Comparison of ENCODE assay signal across 1 cellular context in the genomic region with DNA sequence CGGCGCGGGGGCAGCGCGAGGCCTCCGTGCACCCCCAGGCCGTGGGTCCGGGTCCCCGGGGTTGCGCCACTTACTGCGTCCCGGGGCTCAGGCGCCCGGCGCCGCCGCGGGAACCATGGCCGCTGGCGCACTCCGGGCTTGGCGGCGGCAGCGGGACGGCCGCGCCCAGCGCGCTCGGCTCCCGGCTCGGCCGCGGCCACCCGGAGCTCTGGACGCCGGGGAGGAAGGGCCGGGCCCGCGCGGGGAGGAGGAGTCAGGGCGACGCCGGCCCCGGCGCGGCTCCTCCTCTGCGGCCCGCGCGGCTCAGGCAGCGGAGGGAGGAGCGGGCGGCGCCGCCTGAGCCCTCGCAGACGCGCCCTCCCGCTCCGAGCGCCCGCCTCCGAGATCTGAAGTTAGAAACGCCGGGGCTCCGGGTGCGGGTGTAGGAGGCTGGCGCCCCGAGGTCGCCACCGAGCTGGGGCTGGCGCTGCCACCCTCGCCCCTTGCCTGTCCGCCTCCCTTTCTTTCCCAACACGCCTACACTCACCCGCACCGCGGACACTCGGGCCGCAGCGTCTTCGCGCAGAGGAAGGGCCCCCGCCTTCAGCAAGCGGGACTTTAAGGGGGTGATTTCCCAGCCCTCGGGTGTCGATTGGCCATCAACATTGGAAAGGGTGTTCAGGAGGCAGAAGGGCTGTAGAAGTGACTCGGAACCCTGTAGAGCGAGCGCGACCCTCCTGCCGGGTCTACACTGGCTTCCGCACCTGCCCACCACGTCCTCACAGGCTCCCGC.
TF ChIP-seq lines count a peak whose summit lies in the region.

A gene with protein sequence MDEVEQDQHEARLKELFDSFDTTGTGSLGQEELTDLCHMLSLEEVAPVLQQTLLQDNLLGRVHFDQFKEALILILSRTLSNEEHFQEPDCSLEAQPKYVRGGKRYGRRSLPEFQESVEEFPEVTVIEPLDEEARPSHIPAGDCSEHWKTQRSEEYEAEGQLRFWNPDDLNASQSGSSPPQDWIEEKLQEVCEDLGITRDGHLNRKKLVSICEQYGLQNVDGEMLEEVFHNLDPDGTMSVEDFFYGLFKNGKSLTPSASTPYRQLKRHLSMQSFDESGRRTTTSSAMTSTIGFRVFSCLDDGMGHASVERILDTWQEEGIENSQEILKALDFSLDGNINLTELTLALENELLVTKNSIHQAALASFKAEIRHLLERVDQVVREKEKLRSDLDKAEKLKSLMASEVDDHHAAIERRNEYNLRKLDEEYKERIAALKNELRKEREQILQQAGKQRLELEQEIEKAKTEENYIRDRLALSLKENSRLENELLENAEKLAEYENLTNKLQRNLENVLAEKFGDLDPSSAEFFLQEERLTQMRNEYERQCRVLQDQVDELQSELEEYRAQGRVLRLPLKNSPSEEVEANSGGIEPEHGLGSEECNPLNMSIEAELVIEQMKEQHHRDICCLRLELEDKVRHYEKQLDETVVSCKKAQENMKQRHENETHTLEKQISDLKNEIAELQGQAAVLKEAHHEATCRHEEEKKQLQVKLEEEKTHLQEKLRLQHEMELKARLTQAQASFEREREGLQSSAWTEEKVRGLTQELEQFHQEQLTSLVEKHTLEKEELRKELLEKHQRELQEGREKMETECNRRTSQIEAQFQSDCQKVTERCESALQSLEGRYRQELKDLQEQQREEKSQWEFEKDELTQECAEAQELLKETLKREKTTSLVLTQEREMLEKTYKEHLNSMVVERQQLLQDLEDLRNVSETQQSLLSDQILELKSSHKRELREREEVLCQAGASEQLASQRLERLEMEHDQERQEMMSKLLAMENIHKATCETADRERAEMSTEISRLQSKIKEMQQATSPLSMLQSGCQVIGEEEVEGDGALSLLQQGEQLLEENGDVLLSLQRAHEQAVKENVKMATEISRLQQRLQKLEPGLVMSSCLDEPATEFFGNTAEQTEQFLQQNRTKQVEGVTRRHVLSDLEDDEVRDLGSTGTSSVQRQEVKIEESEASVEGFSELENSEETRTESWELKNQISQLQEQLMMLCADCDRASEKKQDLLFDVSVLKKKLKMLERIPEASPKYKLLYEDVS (N-terminal part only) (minus strand): TSS at position 231 of the 772 bp plus-strand sequence. CDS start 9,106 bp downstream, outside the sequence.

TF ChIP-seq in HepG2, 621 proteins besides CTCF, POLR2A, EP300 and RAD21 (continued from another document and continues in another):
- TF ChIP-seq SP1 (IDR thresholded peaks at IDR 0.05): no peak
- no peak for TF ChIP-seq SP1 (CRISPR knock-in tag; IDR thresholded peaks at IDR 0.05)
- 0 out of 2 replicates have a peak, but pooled peaks have one; percentile 28 for TF ChIP-seq RBFOX2 (IDR thresholded peaks at IDR 0.05; ENCODE audit: low read depth, low read length)
- 0 out of 2 replicates have a peak, but pooled peaks have one; percentile 25 for TF ChIP-seq PHF21A (CRISPR knock-in tag; IDR thresholded peaks at IDR 0.05)
- TF ChIP-seq, protein P1, sequence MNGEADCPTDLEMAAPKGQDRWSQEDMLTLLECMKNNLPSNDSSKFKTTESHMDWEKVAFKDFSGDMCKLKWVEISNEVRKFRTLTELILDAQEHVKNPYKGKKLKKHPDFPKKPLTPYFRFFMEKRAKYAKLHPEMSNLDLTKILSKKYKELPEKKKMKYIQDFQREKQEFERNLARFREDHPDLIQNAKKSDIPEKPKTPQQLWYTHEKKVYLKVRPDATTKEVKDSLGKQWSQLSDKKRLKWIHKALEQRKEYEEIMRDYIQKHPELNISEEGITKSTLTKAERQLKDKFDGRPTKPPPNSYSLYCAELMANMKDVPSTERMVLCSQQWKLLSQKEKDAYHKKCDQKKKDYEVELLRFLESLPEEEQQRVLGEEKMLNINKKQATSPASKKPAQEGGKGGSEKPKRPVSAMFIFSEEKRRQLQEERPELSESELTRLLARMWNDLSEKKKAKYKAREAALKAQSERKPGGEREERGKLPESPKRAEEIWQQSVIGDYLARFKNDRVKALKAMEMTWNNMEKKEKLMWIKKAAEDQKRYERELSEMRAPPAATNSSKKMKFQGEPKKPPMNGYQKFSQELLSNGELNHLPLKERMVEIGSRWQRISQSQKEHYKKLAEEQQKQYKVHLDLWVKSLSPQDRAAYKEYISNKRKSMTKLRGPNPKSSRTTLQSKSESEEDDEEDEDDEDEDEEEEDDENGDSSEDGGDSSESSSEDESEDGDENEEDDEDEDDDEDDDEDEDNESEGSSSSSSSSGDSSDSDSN (CRISPR knock-in tag; IDR thresholded peaks at IDR 0.05): peak; percentile 44
- TF ChIP-seq, protein P2, sequence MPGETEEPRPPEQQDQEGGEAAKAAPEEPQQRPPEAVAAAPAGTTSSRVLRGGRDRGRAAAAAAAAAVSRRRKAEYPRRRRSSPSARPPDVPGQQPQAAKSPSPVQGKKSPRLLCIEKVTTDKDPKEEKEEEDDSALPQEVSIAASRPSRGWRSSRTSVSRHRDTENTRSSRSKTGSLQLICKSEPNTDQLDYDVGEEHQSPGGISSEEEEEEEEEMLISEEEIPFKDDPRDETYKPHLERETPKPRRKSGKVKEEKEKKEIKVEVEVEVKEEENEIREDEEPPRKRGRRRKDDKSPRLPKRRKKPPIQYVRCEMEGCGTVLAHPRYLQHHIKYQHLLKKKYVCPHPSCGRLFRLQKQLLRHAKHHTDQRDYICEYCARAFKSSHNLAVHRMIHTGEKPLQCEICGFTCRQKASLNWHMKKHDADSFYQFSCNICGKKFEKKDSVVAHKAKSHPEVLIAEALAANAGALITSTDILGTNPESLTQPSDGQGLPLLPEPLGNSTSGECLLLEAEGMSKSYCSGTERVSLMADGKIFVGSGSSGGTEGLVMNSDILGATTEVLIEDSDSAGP (CRISPR knock-in tag; IDR thresholded peaks at IDR 0.05; ENCODE audit: borderline replicate concordance): peak; percentile 56; the same call in 1 of the 2 replicates
- TF ChIP-seq ZSCAN29 (CRISPR knock-in tag; conservative IDR thresholded peaks at IDR 0.05): peak; percentile 94
- TF ChIP-seq NONO (IDR thresholded peaks at IDR 0.05): no peak
- 0 out of 2 replicates have a peak, but pooled peaks have one; percentile 21 for TF ChIP-seq NONO (CRISPR knock-in tag; conservative IDR thresholded peaks at IDR 0.05)
- TF ChIP-seq, protein P3, sequence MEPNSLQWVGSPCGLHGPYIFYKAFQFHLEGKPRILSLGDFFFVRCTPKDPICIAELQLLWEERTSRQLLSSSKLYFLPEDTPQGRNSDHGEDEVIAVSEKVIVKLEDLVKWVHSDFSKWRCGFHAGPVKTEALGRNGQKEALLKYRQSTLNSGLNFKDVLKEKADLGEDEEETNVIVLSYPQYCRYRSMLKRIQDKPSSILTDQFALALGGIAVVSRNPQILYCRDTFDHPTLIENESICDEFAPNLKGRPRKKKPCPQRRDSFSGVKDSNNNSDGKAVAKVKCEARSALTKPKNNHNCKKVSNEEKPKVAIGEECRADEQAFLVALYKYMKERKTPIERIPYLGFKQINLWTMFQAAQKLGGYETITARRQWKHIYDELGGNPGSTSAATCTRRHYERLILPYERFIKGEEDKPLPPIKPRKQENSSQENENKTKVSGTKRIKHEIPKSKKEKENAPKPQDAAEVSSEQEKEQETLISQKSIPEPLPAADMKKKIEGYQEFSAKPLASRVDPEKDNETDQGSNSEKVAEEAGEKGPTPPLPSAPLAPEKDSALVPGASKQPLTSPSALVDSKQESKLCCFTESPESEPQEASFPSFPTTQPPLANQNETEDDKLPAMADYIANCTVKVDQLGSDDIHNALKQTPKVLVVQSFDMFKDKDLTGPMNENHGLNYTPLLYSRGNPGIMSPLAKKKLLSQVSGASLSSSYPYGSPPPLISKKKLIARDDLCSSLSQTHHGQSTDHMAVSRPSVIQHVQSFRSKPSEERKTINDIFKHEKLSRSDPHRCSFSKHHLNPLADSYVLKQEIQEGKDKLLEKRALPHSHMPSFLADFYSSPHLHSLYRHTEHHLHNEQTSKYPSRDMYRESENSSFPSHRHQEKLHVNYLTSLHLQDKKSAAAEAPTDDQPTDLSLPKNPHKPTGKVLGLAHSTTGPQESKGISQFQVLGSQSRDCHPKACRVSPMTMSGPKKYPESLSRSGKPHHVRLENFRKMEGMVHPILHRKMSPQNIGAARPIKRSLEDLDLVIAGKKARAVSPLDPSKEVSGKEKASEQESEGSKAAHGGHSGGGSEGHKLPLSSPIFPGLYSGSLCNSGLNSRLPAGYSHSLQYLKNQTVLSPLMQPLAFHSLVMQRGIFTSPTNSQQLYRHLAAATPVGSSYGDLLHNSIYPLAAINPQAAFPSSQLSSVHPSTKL (CRISPR knock-in tag; IDR thresholded peaks at IDR 0.05): peak; percentile 43; the same call in 1 of the 2 replicates
- TF ChIP-seq, protein P4, sequence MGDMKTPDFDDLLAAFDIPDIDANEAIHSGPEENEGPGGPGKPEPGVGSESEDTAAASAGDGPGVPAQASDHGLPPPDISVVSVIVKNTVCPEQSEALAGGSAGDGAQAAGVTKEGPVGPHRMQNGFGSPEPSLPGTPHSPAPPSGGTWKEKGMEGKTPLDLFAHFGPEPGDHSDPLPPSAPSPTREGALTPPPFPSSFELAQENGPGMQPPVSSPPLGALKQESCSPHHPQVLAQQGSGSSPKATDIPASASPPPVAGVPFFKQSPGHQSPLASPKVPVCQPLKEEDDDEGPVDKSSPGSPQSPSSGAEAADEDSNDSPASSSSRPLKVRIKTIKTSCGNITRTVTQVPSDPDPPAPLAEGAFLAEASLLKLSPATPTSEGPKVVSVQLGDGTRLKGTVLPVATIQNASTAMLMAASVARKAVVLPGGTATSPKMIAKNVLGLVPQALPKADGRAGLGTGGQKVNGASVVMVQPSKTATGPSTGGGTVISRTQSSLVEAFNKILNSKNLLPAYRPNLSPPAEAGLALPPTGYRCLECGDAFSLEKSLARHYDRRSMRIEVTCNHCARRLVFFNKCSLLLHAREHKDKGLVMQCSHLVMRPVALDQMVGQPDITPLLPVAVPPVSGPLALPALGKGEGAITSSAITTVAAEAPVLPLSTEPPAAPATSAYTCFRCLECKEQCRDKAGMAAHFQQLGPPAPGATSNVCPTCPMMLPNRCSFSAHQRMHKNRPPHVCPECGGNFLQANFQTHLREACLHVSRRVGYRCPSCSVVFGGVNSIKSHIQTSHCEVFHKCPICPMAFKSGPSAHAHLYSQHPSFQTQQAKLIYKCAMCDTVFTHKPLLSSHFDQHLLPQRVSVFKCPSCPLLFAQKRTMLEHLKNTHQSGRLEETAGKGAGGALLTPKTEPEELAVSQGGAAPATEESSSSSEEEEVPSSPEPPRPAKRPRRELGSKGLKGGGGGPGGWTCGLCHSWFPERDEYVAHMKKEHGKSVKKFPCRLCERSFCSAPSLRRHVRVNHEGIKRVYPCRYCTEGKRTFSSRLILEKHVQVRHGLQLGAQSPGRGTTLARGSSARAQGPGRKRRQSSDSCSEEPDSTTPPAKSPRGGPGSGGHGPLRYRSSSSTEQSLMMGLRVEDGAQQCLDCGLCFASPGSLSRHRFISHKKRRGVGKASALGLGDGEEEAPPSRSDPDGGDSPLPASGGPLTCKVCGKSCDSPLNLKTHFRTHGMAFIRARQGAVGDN (CRISPR knock-in tag; IDR thresholded peaks at IDR 0.05): peak; percentile 77
- TF ChIP-seq ZNF317 (CRISPR knock-in tag; IDR thresholded peaks at IDR 0.05): no peak
- no peak for TF ChIP-seq ZNF598 (CRISPR knock-in tag; IDR thresholded peaks at IDR 0.05; ENCODE audit: borderline replicate concordance)
- TF ChIP-seq SNAPC2 (CRISPR knock-in tag; IDR thresholded peaks at IDR 0.05): 0 out of 2 replicates have a peak, but pooled peaks have one; percentile 28
- TF ChIP-seq NCOA2 (CRISPR knock-in tag; IDR thresholded peaks at IDR 0.05): no peak
- TF ChIP-seq ZNF33B (CRISPR knock-in tag; IDR thresholded peaks at IDR 0.05): no peak; the same call in 1 of the 2 replicates
- TF ChIP-seq, protein P5, sequence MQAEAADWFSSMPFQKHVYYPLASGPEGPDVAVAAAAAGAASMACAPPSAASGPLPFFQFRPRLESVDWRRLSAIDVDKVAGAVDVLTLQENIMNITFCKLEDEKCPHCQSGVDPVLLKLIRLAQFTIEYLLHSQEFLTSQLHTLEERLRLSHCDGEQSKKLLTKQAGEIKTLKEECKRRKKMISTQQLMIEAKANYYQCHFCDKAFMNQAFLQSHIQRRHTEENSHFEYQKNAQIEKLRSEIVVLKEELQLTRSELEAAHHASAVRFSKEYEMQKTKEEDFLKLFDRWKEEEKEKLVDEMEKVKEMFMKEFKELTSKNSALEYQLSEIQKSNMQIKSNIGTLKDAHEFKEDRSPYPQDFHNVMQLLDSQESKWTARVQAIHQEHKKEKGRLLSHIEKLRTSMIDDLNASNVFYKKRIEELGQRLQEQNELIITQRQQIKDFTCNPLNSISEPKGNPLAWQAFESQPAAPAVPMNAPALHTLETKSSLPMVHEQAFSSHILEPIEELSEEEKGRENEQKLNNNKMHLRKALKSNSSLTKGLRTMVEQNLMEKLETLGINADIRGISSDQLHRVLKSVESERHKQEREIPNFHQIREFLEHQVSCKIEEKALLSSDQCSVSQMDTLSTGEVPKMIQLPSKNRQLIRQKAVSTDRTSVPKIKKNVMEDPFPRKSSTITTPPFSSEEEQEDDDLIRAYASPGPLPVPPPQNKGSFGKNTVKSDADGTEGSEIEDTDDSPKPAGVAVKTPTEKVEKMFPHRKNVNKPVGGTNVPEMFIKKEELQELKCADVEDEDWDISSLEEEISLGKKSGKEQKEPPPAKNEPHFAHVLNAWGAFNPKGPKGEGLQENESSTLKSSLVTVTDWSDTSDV (CRISPR knock-in tag; IDR thresholded peaks at IDR 0.05): 0 out of 2 replicates have a peak, but pooled peaks have one; percentile 49
- no peak for TF ChIP-seq EZH2 (conservative IDR thresholded peaks at IDR 0.05; ENCODE audit: low read depth, low read length)
- TF ChIP-seq ZIK1 (CRISPR knock-in tag; IDR thresholded peaks at IDR 0.05; ENCODE audit: borderline replicate concordance, low read depth): 0 out of 2 replicates have a peak, but pooled peaks have one; percentile 66
- no peak for TF ChIP-seq HDAC6 (IDR thresholded peaks at IDR 0.05; ENCODE audit: low read depth, low read length)
- TF ChIP-seq THYN1 (CRISPR knock-in tag; IDR thresholded peaks at IDR 0.05; ENCODE audit: borderline replicate concordance, low read depth): no peak
- TF ChIP-seq ATAD3A (CRISPR knock-in tag; IDR thresholded peaks at IDR 0.05): no peak
- TF ChIP-seq ATF7-NPFF (CRISPR knock-in tag; IDR thresholded peaks at IDR 0.05; ENCODE audit: low read depth): peak; percentile 76; the same call in 1 of the 2 replicates
- peak; percentile 2; the same call in 1 of the 2 replicates for TF ChIP-seq SAP130 (CRISPR knock-in tag; IDR thresholded peaks at IDR 0.05; ENCODE audit: low read depth)
- no peak for TF ChIP-seq PLRG1 (conservative IDR thresholded peaks at IDR 0.05)
- TF ChIP-seq, protein P6, sequence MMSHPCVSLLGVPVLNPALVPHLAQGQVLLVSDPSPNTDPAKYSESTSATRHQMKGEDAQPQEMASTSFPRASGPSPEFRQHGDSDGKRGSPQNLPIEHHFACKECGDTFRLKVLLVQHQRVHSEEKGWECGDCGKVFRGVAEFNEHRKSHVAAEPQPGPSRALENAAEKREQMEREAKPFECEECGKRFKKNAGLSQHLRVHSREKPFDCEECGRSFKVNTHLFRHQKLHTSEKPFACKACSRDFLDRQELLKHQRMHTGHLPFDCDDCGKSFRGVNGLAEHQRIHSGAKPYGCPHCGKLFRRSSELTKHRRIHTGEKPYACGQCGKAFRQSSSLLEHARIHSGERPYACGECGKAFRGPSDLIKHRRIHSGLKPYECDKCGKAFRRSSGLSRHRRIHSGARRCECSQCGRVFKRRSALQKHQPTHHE (CRISPR knock-in tag; IDR thresholded peaks at IDR 0.05; ENCODE audit: borderline replicate concordance): no peak
- TF ChIP-seq ARNT (IDR thresholded peaks at IDR 0.05): no peak
- TF ChIP-seq ZBTB38 (CRISPR knock-in tag; IDR thresholded peaks at IDR 0.05): no peak
- TF ChIP-seq, protein P7, sequence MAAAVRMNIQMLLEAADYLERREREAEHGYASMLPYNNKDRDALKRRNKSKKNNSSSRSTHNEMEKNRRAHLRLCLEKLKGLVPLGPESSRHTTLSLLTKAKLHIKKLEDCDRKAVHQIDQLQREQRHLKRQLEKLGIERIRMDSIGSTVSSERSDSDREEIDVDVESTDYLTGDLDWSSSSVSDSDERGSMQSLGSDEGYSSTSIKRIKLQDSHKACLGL (CRISPR knock-in tag; IDR thresholded peaks at IDR 0.05): no peak
- TF ChIP-seq ZNF775 (CRISPR knock-in tag; IDR thresholded peaks at IDR 0.05; ENCODE audit: borderline replicate concordance): no peak
- peak; percentile 46; the same call in 1 of the 2 replicates for TF ChIP-seq NFKB2 (CRISPR knock-in tag; IDR thresholded peaks at IDR 0.05; ENCODE audit: borderline replicate concordance)
